In the genomic region with DNA sequence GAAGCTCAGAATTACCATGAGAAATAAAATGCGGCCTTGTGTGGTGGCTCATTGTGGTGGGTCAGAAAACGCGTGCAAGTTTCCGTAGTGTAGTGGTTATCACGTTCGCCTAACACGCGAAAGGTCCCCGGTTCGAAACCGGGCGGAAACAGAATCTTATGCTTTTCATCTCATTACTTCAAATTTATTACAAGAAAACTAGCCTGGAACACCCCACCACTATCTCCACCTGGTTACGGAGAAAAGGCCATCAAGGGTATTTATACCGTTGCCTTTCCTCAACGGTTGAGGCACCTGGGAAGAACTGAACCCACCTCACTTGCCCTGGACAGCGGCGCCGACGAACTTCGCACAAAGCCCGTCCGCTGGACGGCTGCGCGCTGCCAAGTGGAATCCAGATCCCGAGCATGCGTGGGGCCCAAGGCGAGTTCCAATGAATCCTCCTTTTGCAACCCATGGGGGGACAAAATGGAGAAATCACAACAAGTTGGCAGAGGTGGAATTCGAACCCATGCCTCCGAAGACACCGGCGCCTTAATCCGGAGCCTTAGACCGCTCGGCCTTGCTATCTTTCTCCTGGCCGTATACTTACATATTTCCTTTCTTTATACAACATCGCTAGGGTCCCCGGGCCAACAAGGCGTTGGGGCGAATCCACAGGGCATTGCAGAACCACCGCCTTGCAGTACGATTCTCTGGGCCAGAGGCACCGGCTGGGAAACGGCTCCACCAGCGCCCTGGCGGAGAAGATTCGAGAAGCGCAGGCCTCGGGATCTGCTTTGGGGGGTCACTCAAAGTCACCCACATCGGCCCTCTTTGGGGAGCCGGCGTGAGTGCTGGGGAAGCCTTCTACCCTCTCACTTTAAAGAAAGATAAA, we compare ENCODE assay signal across 1 cellular context.
TF ChIP-seq lines count a peak whose summit lies in the region.

No MANE protein-coding gene starts in this region.

TF ChIP-seq in K562, 482 proteins besides CTCF, POLR2A, EP300 and RAD21 (continues in another document):
- TF ChIP-seq NR3C1 (CRISPR knock-in tag; IDR thresholded peaks at IDR 0.05) (no peak), MTA3 (IDR thresholded peaks at IDR 0.05; ENCODE audit: borderline replicate concordance) (no peak; the same call in 1 of the 2 replicates), PHB2 (IDR thresholded peaks at IDR 0.05; ENCODE audit: low read depth) (no peak), ELF4 (CRISPR knock-in tag; IDR thresholded peaks at IDR 0.05) (no peak), ZNF354B (CRISPR knock-in tag; IDR thresholded peaks at IDR 0.05) (no peak), THRB (CRISPR knock-in tag; conservative IDR thresholded peaks at IDR 0.05) (no peak), NBN (IDR thresholded peaks at IDR 0.05; ENCODE audit: low read depth) (no peak), LCOR (CRISPR knock-in tag; IDR thresholded peaks at IDR 0.05) (no peak), BHLHE40 (IDR thresholded peaks at IDR 0.05; ENCODE audit: low read length) (0 out of 2 replicates have a peak, but pooled peaks have one; percentile 17), NFRKB (IDR thresholded peaks at IDR 0.05; ENCODE audit: low read depth) (no peak), ZNF12 (CRISPR knock-in tag; IDR thresholded peaks at IDR 0.05) (no peak), PTBP1 (IDR thresholded peaks at IDR 0.05; ENCODE audit: low read depth, low read length) (no peak), CAMTA2 (CRISPR knock-in tag; conservative IDR thresholded peaks at IDR 0.05) (no peak), NFIC (IDR thresholded peaks at IDR 0.05) (no peak), HMG20A (CRISPR knock-in tag; conservative IDR thresholded peaks at IDR 0.05) (no peak), ARID3B (CRISPR knock-in tag; IDR thresholded peaks at IDR 0.05; ENCODE audit: borderline replicate concordance) (no peak), CREM (IDR thresholded peaks at IDR 0.05; ENCODE audit: low read depth) (peak; percentile 22; the same call in 1 of the 2 replicates), ASH1L (IDR thresholded peaks at IDR 0.05; ENCODE audit: borderline replicate concordance, low read depth, partially characterized antibody) (no peak), ZKSCAN8 (CRISPR knock-in tag; IDR thresholded peaks at IDR 0.05) (no peak), CGGBP1 (CRISPR knock-in tag; IDR thresholded peaks at IDR 0.05) (no peak), SAFB2 (IDR thresholded peaks at IDR 0.05; ENCODE audit: borderline replicate concordance, low read depth, low read length, severe bottlenecking) (no peak), ZNF408 (CRISPR knock-in tag; IDR thresholded peaks at IDR 0.05; ENCODE audit: low read depth) (no peak), CREB1 (IDR thresholded peaks at IDR 0.05) (no peak), CREB1 (CRISPR knock-in tag; IDR thresholded peaks at IDR 0.05) (0 out of 2 replicates have a peak, but pooled peaks have one; percentile 19), LEF1 (IDR thresholded peaks at IDR 0.05) (0 out of 2 replicates have a peak, but pooled peaks have one; percentile 0), XRCC4 (IDR thresholded peaks at IDR 0.05; ENCODE audit: extremely low read depth, insufficient read depth, insufficient read length) (no peak), CBX2 (IDR thresholded peaks at IDR 0.05; ENCODE audit: insufficient read depth, low read length, poor library complexity, severe bottlenecking) (no peak), C11orf30 (IDR thresholded peaks at IDR 0.05; ENCODE audit: low read depth) (no peak), HNRNPLL (IDR thresholded peaks at IDR 0.05; ENCODE audit: low read depth, low read length, poor library complexity, severe bottlenecking) (peak; percentile 19), POLR3A (IDR thresholded peaks at IDR 0.05; ENCODE audit: borderline replicate concordance, extremely low read depth, insufficient read depth, insufficient read length) (peak; percentile 72), ZFX (CRISPR knock-in tag; IDR thresholded peaks at IDR 0.05) (peak; percentile 32; the same call in 1 of the 2 replicates), BRCA1 (IDR thresholded peaks at IDR 0.05) (no peak), BRCA1 (CRISPR knock-in tag; IDR thresholded peaks at IDR 0.05) (no peak), POLR2G (IDR thresholded peaks at IDR 0.05; ENCODE audit: low read depth, low read length) (no peak), ZNF76 (CRISPR knock-in tag; IDR thresholded peaks at IDR 0.05; ENCODE audit: borderline replicate concordance) (no peak), RCOR1 (IDR thresholded peaks at IDR 0.05; ENCODE audit: borderline replicate concordance in 1 of 2, low read depth in 2 of 2, low read length in 2 of 2) (no peak), ZC3H11A (IDR thresholded peaks at IDR 0.05; ENCODE audit: low read depth, low read length) (no peak)
- TF ChIP-seq, protein P1, sequence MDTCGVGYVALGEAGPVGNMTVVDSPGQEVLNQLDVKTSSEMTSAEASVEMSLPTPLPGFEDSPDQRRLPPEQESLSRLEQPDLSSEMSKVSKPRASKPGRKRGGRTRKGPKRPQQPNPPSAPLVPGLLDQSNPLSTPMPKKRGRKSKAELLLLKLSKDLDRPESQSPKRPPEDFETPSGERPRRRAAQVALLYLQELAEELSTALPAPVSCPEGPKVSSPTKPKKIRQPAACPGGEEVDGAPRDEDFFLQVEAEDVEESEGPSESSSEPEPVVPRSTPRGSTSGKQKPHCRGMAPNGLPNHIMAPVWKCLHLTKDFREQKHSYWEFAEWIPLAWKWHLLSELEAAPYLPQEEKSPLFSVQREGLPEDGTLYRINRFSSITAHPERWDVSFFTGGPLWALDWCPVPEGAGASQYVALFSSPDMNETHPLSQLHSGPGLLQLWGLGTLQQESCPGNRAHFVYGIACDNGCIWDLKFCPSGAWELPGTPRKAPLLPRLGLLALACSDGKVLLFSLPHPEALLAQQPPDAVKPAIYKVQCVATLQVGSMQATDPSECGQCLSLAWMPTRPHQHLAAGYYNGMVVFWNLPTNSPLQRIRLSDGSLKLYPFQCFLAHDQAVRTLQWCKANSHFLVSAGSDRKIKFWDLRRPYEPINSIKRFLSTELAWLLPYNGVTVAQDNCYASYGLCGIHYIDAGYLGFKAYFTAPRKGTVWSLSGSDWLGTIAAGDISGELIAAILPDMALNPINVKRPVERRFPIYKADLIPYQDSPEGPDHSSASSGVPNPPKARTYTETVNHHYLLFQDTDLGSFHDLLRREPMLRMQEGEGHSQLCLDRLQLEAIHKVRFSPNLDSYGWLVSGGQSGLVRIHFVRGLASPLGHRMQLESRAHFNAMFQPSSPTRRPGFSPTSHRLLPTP (IDR thresholded peaks at IDR 0.05; ENCODE audit: borderline replicate concordance, extremely low read depth, insufficient read length) = peak; percentile 14
- TF ChIP-seq, protein P2, sequence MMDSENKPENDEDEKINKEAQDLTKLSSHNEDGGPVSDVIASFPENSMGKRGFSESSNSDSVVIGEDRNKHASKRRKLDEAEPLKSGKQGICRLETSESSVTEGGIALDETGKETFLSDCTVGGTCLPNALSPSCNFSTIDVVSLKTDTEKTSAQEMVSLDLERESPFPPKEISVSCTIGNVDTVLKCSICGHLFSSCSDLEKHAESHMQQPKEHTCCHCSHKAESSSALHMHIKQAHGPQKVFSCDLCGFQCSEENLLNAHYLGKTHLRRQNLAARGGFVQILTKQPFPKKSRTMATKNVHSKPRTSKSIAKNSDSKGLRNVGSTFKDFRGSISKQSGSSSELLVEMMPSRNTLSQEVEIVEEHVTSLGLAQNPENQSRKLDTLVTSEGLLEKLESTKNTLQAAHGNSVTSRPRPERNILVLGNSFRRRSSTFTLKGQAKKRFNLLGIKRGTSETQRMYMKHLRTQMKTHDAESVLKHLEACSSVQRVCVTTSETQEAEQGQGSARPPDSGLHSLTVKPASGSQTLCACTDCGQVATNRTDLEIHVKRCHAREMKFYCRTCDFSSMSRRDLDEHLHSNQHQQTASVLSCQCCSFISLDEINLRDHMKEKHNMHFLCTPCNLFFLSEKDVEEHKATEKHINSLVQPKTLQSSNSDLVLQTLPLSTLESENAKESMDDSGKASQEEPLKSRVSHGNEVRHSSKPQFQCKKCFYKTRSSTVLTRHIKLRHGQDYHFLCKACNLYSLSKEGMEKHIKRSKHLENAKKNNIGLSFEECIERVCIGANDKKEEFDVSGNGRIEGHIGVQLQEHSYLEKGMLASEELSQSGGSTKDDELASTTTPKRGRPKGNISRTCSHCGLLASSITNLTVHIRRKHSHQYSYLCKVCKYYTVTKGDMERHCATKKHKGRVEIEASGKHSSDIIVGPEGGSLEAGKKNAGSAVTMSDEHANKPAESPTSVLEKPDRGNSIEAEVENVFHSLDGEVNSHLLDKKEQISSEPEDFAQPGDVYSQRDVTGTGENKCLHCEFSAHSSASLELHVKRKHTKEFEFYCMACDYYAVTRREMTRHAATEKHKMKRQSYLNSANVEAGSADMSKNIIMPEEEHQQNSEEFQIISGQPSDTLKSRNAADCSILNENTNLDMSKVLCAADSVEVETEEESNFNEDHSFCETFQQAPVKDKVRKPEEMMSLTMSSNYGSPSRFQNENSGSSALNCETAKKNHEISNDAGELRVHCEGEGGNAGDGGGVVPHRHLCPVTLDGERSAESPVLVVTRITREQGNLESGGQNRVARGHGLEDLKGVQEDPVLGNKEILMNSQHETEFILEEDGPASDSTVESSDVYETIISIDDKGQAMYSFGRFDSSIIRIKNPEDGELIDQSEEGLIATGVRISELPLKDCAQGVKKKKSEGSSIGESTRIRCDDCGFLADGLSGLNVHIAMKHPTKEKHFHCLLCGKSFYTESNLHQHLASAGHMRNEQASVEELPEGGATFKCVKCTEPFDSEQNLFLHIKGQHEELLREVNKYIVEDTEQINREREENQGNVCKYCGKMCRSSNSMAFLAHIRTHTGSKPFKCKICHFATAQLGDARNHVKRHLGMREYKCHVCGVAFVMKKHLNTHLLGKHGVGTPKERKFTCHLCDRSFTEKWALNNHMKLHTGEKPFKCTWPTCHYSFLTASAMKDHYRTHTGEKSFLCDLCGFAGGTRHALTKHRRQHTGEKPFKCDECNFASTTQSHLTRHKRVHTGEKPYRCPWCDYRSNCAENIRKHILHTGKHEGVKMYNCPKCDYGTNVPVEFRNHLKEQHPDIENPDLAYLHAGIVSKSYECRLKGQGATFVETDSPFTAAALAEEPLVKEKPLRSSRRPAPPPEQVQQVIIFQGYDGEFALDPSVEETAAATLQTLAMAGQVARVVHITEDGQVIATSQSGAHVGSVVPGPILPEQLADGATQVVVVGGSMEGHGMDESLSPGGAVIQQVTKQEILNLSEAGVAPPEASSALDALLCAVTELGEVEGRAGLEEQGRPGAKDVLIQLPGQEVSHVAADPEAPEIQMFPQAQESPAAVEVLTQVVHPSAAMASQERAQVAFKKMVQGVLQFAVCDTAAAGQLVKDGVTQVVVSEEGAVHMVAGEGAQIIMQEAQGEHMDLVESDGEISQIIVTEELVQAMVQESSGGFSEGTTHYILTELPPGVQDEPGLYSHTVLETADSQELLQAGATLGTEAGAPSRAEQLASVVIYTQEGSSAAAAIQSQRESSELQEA (IDR thresholded peaks at IDR 0.05; ENCODE audit: low read depth) = no peak
- TF ChIP-seq, protein P3, sequence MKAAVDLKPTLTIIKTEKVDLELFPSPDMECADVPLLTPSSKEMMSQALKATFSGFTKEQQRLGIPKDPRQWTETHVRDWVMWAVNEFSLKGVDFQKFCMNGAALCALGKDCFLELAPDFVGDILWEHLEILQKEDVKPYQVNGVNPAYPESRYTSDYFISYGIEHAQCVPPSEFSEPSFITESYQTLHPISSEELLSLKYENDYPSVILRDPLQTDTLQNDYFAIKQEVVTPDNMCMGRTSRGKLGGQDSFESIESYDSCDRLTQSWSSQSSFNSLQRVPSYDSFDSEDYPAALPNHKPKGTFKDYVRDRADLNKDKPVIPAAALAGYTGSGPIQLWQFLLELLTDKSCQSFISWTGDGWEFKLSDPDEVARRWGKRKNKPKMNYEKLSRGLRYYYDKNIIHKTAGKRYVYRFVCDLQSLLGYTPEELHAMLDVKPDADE (conservative IDR thresholded peaks at IDR 0.05; ENCODE audit: control insufficient read depth, low read depth, low read length) = no peak
- TF ChIP-seq, protein P4, sequence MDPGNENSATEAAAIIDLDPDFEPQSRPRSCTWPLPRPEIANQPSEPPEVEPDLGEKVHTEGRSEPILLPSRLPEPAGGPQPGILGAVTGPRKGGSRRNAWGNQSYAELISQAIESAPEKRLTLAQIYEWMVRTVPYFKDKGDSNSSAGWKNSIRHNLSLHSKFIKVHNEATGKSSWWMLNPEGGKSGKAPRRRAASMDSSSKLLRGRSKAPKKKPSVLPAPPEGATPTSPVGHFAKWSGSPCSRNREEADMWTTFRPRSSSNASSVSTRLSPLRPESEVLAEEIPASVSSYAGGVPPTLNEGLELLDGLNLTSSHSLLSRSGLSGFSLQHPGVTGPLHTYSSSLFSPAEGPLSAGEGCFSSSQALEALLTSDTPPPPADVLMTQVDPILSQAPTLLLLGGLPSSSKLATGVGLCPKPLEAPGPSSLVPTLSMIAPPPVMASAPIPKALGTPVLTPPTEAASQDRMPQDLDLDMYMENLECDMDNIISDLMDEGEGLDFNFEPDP (CRISPR knock-in tag; IDR thresholded peaks at IDR 0.05) = no peak
- TF ChIP-seq, protein P5, sequence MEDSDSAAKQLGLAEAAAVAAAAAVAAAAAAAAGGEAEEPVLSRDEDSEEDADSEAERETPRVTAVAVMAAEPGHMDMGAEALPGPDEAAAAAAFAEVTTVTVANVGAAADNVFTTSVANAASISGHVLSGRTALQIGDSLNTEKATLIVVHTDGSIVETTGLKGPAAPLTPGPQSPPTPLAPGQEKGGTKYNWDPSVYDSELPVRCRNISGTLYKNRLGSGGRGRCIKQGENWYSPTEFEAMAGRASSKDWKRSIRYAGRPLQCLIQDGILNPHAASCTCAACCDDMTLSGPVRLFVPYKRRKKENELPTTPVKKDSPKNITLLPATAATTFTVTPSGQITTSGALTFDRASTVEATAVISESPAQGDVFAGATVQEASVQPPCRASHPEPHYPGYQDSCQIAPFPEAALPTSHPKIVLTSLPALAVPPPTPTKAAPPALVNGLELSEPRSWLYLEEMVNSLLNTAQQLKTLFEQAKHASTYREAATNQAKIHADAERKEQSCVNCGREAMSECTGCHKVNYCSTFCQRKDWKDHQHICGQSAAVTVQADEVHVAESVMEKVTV (CRISPR knock-in tag; IDR thresholded peaks at IDR 0.05) = no peak
